17 cellular contexts compared by ENCODE assay signal in genomic region chr2:99974275-99974674, GRCh38.
A peak's percentile ranks its signal among the peaks of the same experiment; 100 is the strongest.
DNase-seq lines count a peak whose midpoint lies in the region; ATAC-seq and TF ChIP-seq lines count a peak whose summit lies in the region.
"Had no signal": no experiment of that assay in that cellular context is flagged by ENCODE, and none has a peak within 500 bp of the region (broad histone marks: within the 10 kb centered on the region; RNA-seq: fewer than 3 reads in every experiment).

No MANE protein-coding gene starts in this region.

- DNase-seq in activated naive CD8-positive, alpha-beta T cell treated with anti-CD3 and anti-CD28 coated beads, Interleukin-2, amount 50 U/mL, for 24 hours = no peak
- DNase-seq in activated naive CD8-positive, alpha-beta T cell treated with anti-CD3 and anti-CD28 coated beads for 36 hours = no peak
- peak; percentile 52 for DNase-seq in NCI-H226
- peak; percentile 45 for DNase-seq in epithelial cell of esophagus (ENCODE audit: low read depth)
- DNase-seq in smooth muscle cell (lab: John Stamatoyannopoulos, UW; ENCODE audit: unreplicated experiment) = no peak
- no peak for DNase-seq in putamen (ENCODE audit: low spot score)
- no peak for DNase-seq in foreskin melanocyte
- DNase-seq: activated CD8-positive, alpha-beta memory T cell treated with anti-CD3 and anti-CD28 coated beads for 24 hours; activated naive CD8-positive, alpha-beta T cell treated with anti-CD3 and anti-CD28 coated beads, Interleukin-2, amount 10 ng/mL, durations not matched to agents 7 days and 5 days; effector CD4-positive, alpha-beta T cell; HCEC 1CT; heart left ventricle; NCI-H774; SW 1271 had no signal

- H3K27me3 Mint-ChIP-seq in activated naive CD8-positive, alpha-beta T cell treated with anti-CD3 and anti-CD28 coated beads, Interleukin-2, amount 50 U/mL, for 24 hours = peaks cover 2% of the 10 kb centered on the region
- H3K27me3 Mint-ChIP-seq in activated naive CD8-positive, alpha-beta T cell treated with anti-CD3 and anti-CD28 coated beads for 36 hours = no peaks in the 10 kb centered on the region

- H3K4me3 ChIP-seq in epithelial cell of esophagus (ENCODE audit: low read length) = no peak overlapping the region
- H3K4me3 ChIP-seq in smooth muscle cell = no peak overlapping the region
- H3K4me3 ChIP-seq: BLaER1, heart left ventricle, tibial nerve had no signal

- no peaks in the 10 kb centered on the region for H3K36me3 Mint-ChIP-seq in activated naive CD8-positive, alpha-beta T cell treated with anti-CD3 and anti-CD28 coated beads, Interleukin-2, amount 50 U/mL, for 24 hours (ENCODE audit: low read depth)
- no peaks in the 10 kb centered on the region for H3K36me3 Mint-ChIP-seq in activated naive CD8-positive, alpha-beta T cell treated with anti-CD3 and anti-CD28 coated beads for 36 hours
- H3K36me3 Mint-ChIP-seq: activated naive CD8-positive, alpha-beta T cell treated with anti-CD3 and anti-CD28 coated beads, Interleukin-2, amount 10 ng/mL, durations not matched to agents 7 days and 5 days had no signal

- peaks cover 8% of the 10 kb centered on the region for H3K4me1 Mint-ChIP-seq in activated naive CD8-positive, alpha-beta T cell treated with anti-CD3 and anti-CD28 coated beads, Interleukin-2, amount 50 U/mL, for 24 hours
- peaks cover 4% of the 10 kb centered on the region for H3K4me1 Mint-ChIP-seq in activated naive CD8-positive, alpha-beta T cell treated with anti-CD3 and anti-CD28 coated beads for 36 hours
- H3K4me1 Mint-ChIP-seq: activated naive CD8-positive, alpha-beta T cell treated with anti-CD3 and anti-CD28 coated beads, Interleukin-2, amount 10 ng/mL, durations not matched to agents 7 days and 5 days had no signal

- no peak overlapping the region for H3K4me3 Mint-ChIP-seq in activated naive CD8-positive, alpha-beta T cell treated with anti-CD3 and anti-CD28 coated beads, Interleukin-2, amount 50 U/mL, for 24 hours
- no peak overlapping the region for H3K4me3 Mint-ChIP-seq in activated naive CD8-positive, alpha-beta T cell treated with anti-CD3 and anti-CD28 coated beads for 36 hours
- H3K4me3 Mint-ChIP-seq: activated naive CD8-positive, alpha-beta T cell treated with anti-CD3 and anti-CD28 coated beads, Interleukin-2, amount 10 ng/mL, durations not matched to agents 7 days and 5 days had no signal

- no peak for TF ChIP-seq CTCF in epithelial cell of esophagus (IDR thresholded peaks at IDR 0.05; ENCODE audit: insufficient read depth, low read depth, low read length, missing control alignments)
- TF ChIP-seq CTCF in smooth muscle cell (IDR thresholded peaks at IDR 0.05; ENCODE audit: borderline replicate concordance, insufficient read depth, poor library complexity, severe bottlenecking) = no peak

- H3K27me3 ChIP-seq in smooth muscle cell (ENCODE audit: low read depth) = peaks cover 51% of the 10 kb centered on the region
- H3K27me3 ChIP-seq: BLaER1, heart left ventricle, tibial nerve had no signal

- H3K27ac ChIP-seq in smooth muscle cell (ENCODE audit: low read depth) = no peak overlapping the region
- H3K27ac ChIP-seq: BLaER1, heart left ventricle, tibial nerve had no signal

- peak overlapping the region; percentile 44 for H3K27ac Mint-ChIP-seq in activated naive CD8-positive, alpha-beta T cell treated with anti-CD3 and anti-CD28 coated beads, Interleukin-2, amount 50 U/mL, for 24 hours
- H3K27ac Mint-ChIP-seq in activated naive CD8-positive, alpha-beta T cell treated with anti-CD3 and anti-CD28 coated beads for 36 hours = no peak overlapping the region
- H3K27ac Mint-ChIP-seq: activated naive CD8-positive, alpha-beta T cell treated with anti-CD3 and anti-CD28 coated beads, Interleukin-2, amount 10 ng/mL, durations not matched to agents 7 days and 5 days had no signal

- no peaks in the 10 kb centered on the region for H3K9me3 Mint-ChIP-seq in activated naive CD8-positive, alpha-beta T cell treated with anti-CD3 and anti-CD28 coated beads, Interleukin-2, amount 50 U/mL, for 24 hours
- no peaks in the 10 kb centered on the region for H3K9me3 Mint-ChIP-seq in activated naive CD8-positive, alpha-beta T cell treated with anti-CD3 and anti-CD28 coated beads for 36 hours
- H3K9me3 Mint-ChIP-seq: activated naive CD8-positive, alpha-beta T cell treated with anti-CD3 and anti-CD28 coated beads, Interleukin-2, amount 10 ng/mL, durations not matched to agents 7 days and 5 days had no signal

- H3K36me3 ChIP-seq in smooth muscle cell (ENCODE audit: low read depth) = no peaks in the 10 kb centered on the region
- H3K36me3 ChIP-seq: BLaER1, heart left ventricle, tibial nerve had no signal

- H4K20me1 ChIP-seq in smooth muscle cell (ENCODE audit: low read depth) = no peaks in the 10 kb centered on the region
- H4K20me1 ChIP-seq: BLaER1 had no signal

- ATAC-seq in activated naive CD8-positive, alpha-beta T cell treated with anti-CD3 and anti-CD28 coated beads, Interleukin-2, amount 50 U/mL, for 24 hours = peak; percentile 84
- no peak for ATAC-seq in GM21423 (IDR thresholded peaks at IDR 0.05; ENCODE audit: unreplicated experiment)
- ATAC-seq: heart left ventricle had no signal

- H3F3A ChIP-seq in smooth muscle cell (ENCODE audit: low read depth) = no peaks in the 10 kb centered on the region

- H3K4me1 ChIP-seq in smooth muscle cell (ENCODE audit: low read depth) = peaks cover 16% of the 10 kb centered on the region
- H3K4me1 ChIP-seq: BLaER1, tibial nerve had no signal

- no peak overlapping the region for H2AFZ ChIP-seq in smooth muscle cell (ENCODE audit: low read depth)

- H3K79me2 ChIP-seq in smooth muscle cell (ENCODE audit: low read depth) = no peaks in the 10 kb centered on the region

- H3K9me3 ChIP-seq in smooth muscle cell (replicated peaks; ENCODE audit: low read depth) = no peaks in the 10 kb centered on the region
- H3K9me3 ChIP-seq: BLaER1, heart left ventricle, tibial nerve had no signal

- H3K4me2 ChIP-seq in smooth muscle cell = no peak overlapping the region
- H3K4me2 ChIP-seq: BLaER1 had no signal

- peak overlapping the region; percentile 7 for H3K9ac ChIP-seq in smooth muscle cell (ENCODE audit: low read depth)
- H3K9ac ChIP-seq: BLaER1 had no signal

- WGBS in smooth muscle cell (ENCODE audit: low lambda C conversion rate) = 46% methylated on average over 6 of the region's 6 CpGs

Comparison
In these comparisons a context has a peak if more than half of its experiments do, and no peak if none do; other contexts are left out.
1. DNase-seq: peak in NCI-H226 (single experiment) and epithelial cell of esophagus (single experiment); none in activated naive CD8-positive, alpha-beta T cell treated with anti-CD3 and anti-CD28 coated beads, Interleukin-2, amount 50 U/mL, for 24 hours (single experiment), activated naive CD8-positive, alpha-beta T cell treated with anti-CD3 and anti-CD28 coated beads for 36 hours (single experiment), smooth muscle cell (single experiment), putamen (single experiment) and foreskin melanocyte (single experiment).